ENCODE assay signal across 11 cellular contexts in genomic region chr7:30184804-30185487, GRCh38. TPM values are rescaled to one million over a fixed set of nuclear protein-coding genes. Genes with fewer than 3 reads are reported as not detected.
A peak's percentile ranks its signal among the peaks of the same experiment; 100 is the strongest.
DNase-seq lines count a peak whose midpoint lies in the region; ATAC-seq, FAIRE-seq and TF ChIP-seq lines count a peak whose summit lies in the region.
"Had no signal": no experiment of that assay in that cellular context is flagged by ENCODE, and none has a peak within 500 bp of the region (broad histone marks: within the 10 kb centered on the region; RNA-seq: fewer than 3 reads in every experiment).

No MANE protein-coding gene starts in this region.

- H3K27me3 ChIP-seq in pancreas, result no peaks in the 10 kb centered on the region
- H3K27me3 ChIP-seq: foreskin keratinocyte had no signal

- H3K4me1 ChIP-seq in pancreas, result peaks cover 28 to 41% (median 29%) of the 10 kb centered on the region in 3 donors
- H3K4me1 ChIP-seq: A549 had no signal

- TF ChIP-seq CTCF in AG10803 (conservative IDR thresholded peaks at IDR 0.05; ENCODE audit: low read length) (no peak), pancreas (IDR thresholded peaks at IDR 0.05) (no peak)

- WGBS in pancreas, 2 donors, result 43 to 51% methylated on average over 4 of the region's 4 CpGs

- peak overlapping the region; percentile 36 to 83 (median 62) for H3K27ac ChIP-seq in pancreas
- H3K27ac ChIP-seq: A549, foreskin keratinocyte had no signal

- H3K9me3 ChIP-seq in pancreas, result no peaks in the 10 kb centered on the region
- H3K9me3 ChIP-seq: A549 had no signal

- no peaks in the 10 kb centered on the region for H3K36me3 ChIP-seq in pancreas

- intact Hi-C loops in pancreas (cut with DNase I), result no loop called here

- no peak for FAIRE-seq in pancreas (lab: Jason Lieb, UNC)
- FAIRE-seq: A549, colon had no signal

- peak; percentile 14 for DNase-seq in AG10803 (ENCODE audit: low read depth)
- peak; percentile 97 for DNase-seq in NOMO-1 treated with DMSO at 0.1 percent for 48 hours (lab: John Stamatoyannopoulos, UW; ENCODE audit: unreplicated experiment)
- DNase-seq in fibroblast of gingiva (ENCODE audit: low read depth), result peak; percentile 34
- DNase-seq in pancreas, result peak in 5 of 6 donors; percentile 81 to 91 (median 90)
- no peak for DNase-seq in stimulated activated CD4-positive, alpha-beta T cell treated with anti-CD3 and anti-CD28 coated beads, Interleukin-15, amount 100 ng/mL, for 24 hours
- DNase-seq in AG08396 (ENCODE audit: low spot score), result no peak
- DNase-seq: foreskin keratinocyte had no signal

- H3K4me3 ChIP-seq in AG10803 (ENCODE audit: low read length), result no peak overlapping the region
- H3K4me3 ChIP-seq in pancreas, result no peak overlapping the region
- H3K4me3 ChIP-seq: A549 had no signal

- ATAC-seq in pancreas (peak; percentile 94 to 96 (median 95)), GM18502 (IDR thresholded peaks at IDR 0.05; ENCODE audit: poor library complexity, unreplicated experiment) (no peak)
- ATAC-seq in activated CD4-positive, CD25-positive, alpha-beta regulatory T cell treated with anti-CD3 and anti-CD28 coated beads, Interleukin-2, amount 50 U/mL, for 24 hours, result no peak
- ATAC-seq: A549, foreskin keratinocyte had no signal

RNA-seq across cellular contexts. Expression of gene MTURN, which starts 50.2 kb away (rescaled TPM):
- total RNA-seq in pancreas, result 10 to 100 TPM in 4 of 6 donors, 1 to 10 TPM in 2; 8.7 to 12.8 (median 11.4) TPM
- 10 to 100 TPM in 1 of 2 donors, 1 to 10 TPM in 1; 8.7 to 14.9 TPM for polyA plus RNA-seq in pancreas

Comparison
In these comparisons a context has a peak if more than half of its experiments do, and no peak if none do; other contexts are left out.
1. DNase-seq: peak in AG10803 (single experiment), NOMO-1 treated with DMSO at 0.1 percent for 48 hours (single experiment), fibroblast of gingiva (single experiment) and pancreas (5 of 6); none in stimulated activated CD4-positive, alpha-beta T cell treated with anti-CD3 and anti-CD28 coated beads, Interleukin-15, amount 100 ng/mL, for 24 hours (single experiment) and AG08396 (single experiment).
2. ATAC-seq: peak in pancreas (4 of 4); none in activated CD4-positive, CD25-positive, alpha-beta regulatory T cell treated with anti-CD3 and anti-CD28 coated beads, Interleukin-2, amount 50 U/mL, for 24 hours (0 of 2) and GM18502 (single experiment).